22 cellular contexts compared by ENCODE assay signal in the genomic region with DNA sequence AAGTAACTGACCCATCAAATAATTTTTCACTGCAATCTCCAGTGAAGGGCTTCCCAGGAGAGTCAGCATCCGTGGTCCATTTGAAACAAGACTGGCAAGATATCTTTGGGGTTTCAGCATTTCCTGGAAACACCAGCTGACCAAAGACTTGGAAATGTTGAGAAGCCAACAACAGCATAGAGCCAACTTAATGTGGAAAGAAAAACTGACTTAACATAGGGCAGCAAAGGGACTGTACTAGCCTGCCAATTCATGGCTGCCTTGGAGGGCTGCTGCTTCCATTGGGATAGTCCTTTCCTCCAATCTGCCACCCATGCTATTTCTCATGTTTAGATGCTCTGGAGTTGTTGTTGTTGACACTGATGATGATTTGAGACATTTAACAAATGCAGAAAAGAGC.
DNase-seq lines count a peak whose midpoint lies in the region; FAIRE-seq and TF ChIP-seq lines count a peak whose summit lies in the region.
"Had no signal": no experiment of that assay in that cellular context is flagged by ENCODE, and none has a peak within 500 bp of the region (broad histone marks: within the 10 kb centered on the region; RNA-seq: fewer than 3 reads in every experiment).

No MANE protein-coding gene starts in this region.

- no peak overlapping the region for H2BK120ac ChIP-seq in trophoblast cell (ENCODE audit: insufficient read depth, low read length, poor library complexity)

- WGBS in trophoblast cell (ENCODE audit: extremely low coverage, insufficient coverage, insufficient read length) = no CpG with 5 or more reads among the region's 1 CpG
- WGBS in esophagus squamous epithelium, 2 donors = 50% methylated on average over 1 of the region's 1 CpG

- no peak for TF ChIP-seq CTCF in esophagus squamous epithelium (IDR thresholded peaks at IDR 0.05)

- H3K27me3 ChIP-seq in trophoblast cell (ENCODE audit: insufficient read depth, low read length) (no peaks in the 10 kb centered on the region), esophagus squamous epithelium (peaks cover 0 to 3% (median 0%) of the 10 kb centered on the region in 4 donors)
- no peaks in the 10 kb centered on the region for H3K27me3 ChIP-seq in CD8-positive, alpha-beta memory T cell (ENCODE audit: insufficient read depth, low read length, poor library complexity, severe bottlenecking)
- H3K27me3 ChIP-seq: BLaER1 had no signal

- H3K4me3 Mint-ChIP-seq in CD8-positive, alpha-beta memory T cell = no peak overlapping the region
- H3K4me3 Mint-ChIP-seq: CD14-positive monocyte; CD4-positive, alpha-beta memory T cell had no signal

- H3K4me3 ChIP-seq in trophoblast cell (ENCODE audit: low read depth, low read length) (no peak overlapping the region), esophagus squamous epithelium (no peak overlapping the region)
- no peak overlapping the region for H3K4me3 ChIP-seq in CD8-positive, alpha-beta memory T cell (ENCODE audit: low read length)
- H3K4me3 ChIP-seq: BLaER1 had no signal

- no peak overlapping the region for H4K8ac ChIP-seq in trophoblast cell (ENCODE audit: low read depth, low read length)

- no peak overlapping the region for H2BK5ac ChIP-seq in trophoblast cell (ENCODE audit: low read depth, low read length, poor library complexity)

- no peak for TF ChIP-seq POLR2A in esophagus squamous epithelium (IDR thresholded peaks at IDR 0.05)

- no peak overlapping the region for H3K4me2 ChIP-seq in trophoblast cell (ENCODE audit: low read length)
- H3K4me2 ChIP-seq: BLaER1 had no signal

- H2AFZ ChIP-seq in trophoblast cell (ENCODE audit: insufficient read depth, low read length, poor library complexity) = no peak overlapping the region

- H4K91ac ChIP-seq in trophoblast cell (ENCODE audit: low read depth, low read length) = no peak overlapping the region

- peaks cover 7% of the 10 kb centered on the region for H3K79me1 ChIP-seq in trophoblast cell (ENCODE audit: low read length)

- no peak overlapping the region for H3K18ac ChIP-seq in trophoblast cell (ENCODE audit: low read length)

- H2AK5ac ChIP-seq in trophoblast cell (ENCODE audit: low read length) = no peak overlapping the region

- peak overlapping the region; percentile 8 for H2BK12ac ChIP-seq in trophoblast cell (ENCODE audit: low read length)

- H3K14ac ChIP-seq in trophoblast cell (ENCODE audit: low read length) = no peak overlapping the region

- POLR2A ChIA-PET in CD8-positive, alpha-beta memory T cell (lab: Charles Lee) = no interaction called here

- FAIRE-seq in GM19239 (lab: Jason Lieb, UNC) = no peak
- FAIRE-seq: A204.1, D721Med, G401.6, GM12891 had no signal

- H3K4me1 Mint-ChIP-seq in CD8-positive, alpha-beta memory T cell = no peaks in the 10 kb centered on the region
- H3K4me1 Mint-ChIP-seq: CD14-positive monocyte; CD4-positive, alpha-beta memory T cell; CD4-positive, CD25-positive, alpha-beta regulatory T cell had no signal

- CTCF ChIA-PET in CD8-positive, alpha-beta memory T cell (lab: Charles Lee) = no interaction called here

- no peak overlapping the region for H3K9ac ChIP-seq in trophoblast cell (ENCODE audit: low read length)
- H3K9ac ChIP-seq: BLaER1 had no signal

- H3K4me1 ChIP-seq in trophoblast cell (ENCODE audit: control insufficient read depth in 1 of 2, insufficient read depth in 2 of 2, low read length in 2 of 2) (peaks cover 4 to 6% of the 10 kb centered on the region in 2 experiments), esophagus squamous epithelium (no peaks in the 10 kb centered on the region)
- H3K4me1 ChIP-seq in CD8-positive, alpha-beta memory T cell (ENCODE audit: insufficient read depth, low read length) = no peaks in the 10 kb centered on the region
- H3K4me1 ChIP-seq: BE2C, BLaER1 had no signal

- H3K27ac Mint-ChIP-seq in CD8-positive, alpha-beta memory T cell = no peak overlapping the region
- H3K27ac Mint-ChIP-seq: CD14-positive monocyte; CD4-positive, alpha-beta memory T cell; CD4-positive, CD25-positive, alpha-beta regulatory T cell had no signal

- no peak overlapping the region for H3K27ac ChIP-seq in trophoblast cell (ENCODE audit: low read depth, low read length)
- H3K27ac ChIP-seq in CD8-positive, alpha-beta memory T cell (ENCODE audit: low read depth, low read length) = no peak overlapping the region
- H3K27ac ChIP-seq in esophagus squamous epithelium = no peak overlapping the region
- H3K27ac ChIP-seq: BLaER1 had no signal

- H3K79me2 ChIP-seq in trophoblast cell (ENCODE audit: control insufficient read depth, insufficient read depth, low read length, poor library complexity) = no peaks in the 10 kb centered on the region

- H4K12ac ChIP-seq in trophoblast cell (ENCODE audit: low read depth, low read length) = no peak overlapping the region

- peaks cover 0 to 2% (median 0%) of the 10 kb centered on the region in 5 donors for H3K9me3 Mint-ChIP-seq in CD8-positive, alpha-beta memory T cell

- DNase-seq in fibroblast of peridontal ligament (ENCODE audit: extremely low read depth) = peak; percentile 6
- DNase-seq in trophoblast cell = no peak
- DNase-seq in stromal cell of bone marrow (ENCODE audit: low read depth) = peak; percentile 17
- DNase-seq in GM19239 (ENCODE audit: insufficient read length, low spot score) = no peak
- DNase-seq in CD8-positive, alpha-beta memory T cell = no peak
- DNase-seq in esophagus squamous epithelium (lab: John Stamatoyannopoulos, UW) = no peak
- DNase-seq: 8988T; ACHN; BE2C; C1 segment of cervical spinal cord; Caco-2; Calu3; CD4-positive, alpha-beta memory T cell; CD4-positive, CD25-positive, alpha-beta regulatory T cell; DMS79 treated with DMSO at 0.1 percent for 48 hours; GF-D8 had no signal

- H3K23ac ChIP-seq in trophoblast cell (ENCODE audit: low read length) = no peak overlapping the region

- H3K4ac ChIP-seq in trophoblast cell (ENCODE audit: low read depth, low read length) = no peak overlapping the region

- H3K36me3 Mint-ChIP-seq in CD8-positive, alpha-beta memory T cell = no peaks in the 10 kb centered on the region
- H3K36me3 Mint-ChIP-seq: CD14-positive monocyte; CD4-positive, alpha-beta memory T cell; CD4-positive, CD25-positive, alpha-beta regulatory T cell had no signal

- H3K36me3 ChIP-seq in trophoblast cell (ENCODE audit: control insufficient read depth in 1 of 2, insufficient read depth in 2 of 2, low read length in 2 of 2) (no peaks in the 10 kb centered on the region), esophagus squamous epithelium (no peaks in the 10 kb centered on the region)
- H3K36me3 ChIP-seq in CD8-positive, alpha-beta memory T cell (ENCODE audit: insufficient read depth, low read length) = no peaks in the 10 kb centered on the region
- H3K36me3 ChIP-seq: BE2C, BLaER1 had no signal

- intact Hi-C loops in esophagus squamous epithelium (cut with DNase I) = no loop called here

- H3K27me3 Mint-ChIP-seq in CD8-positive, alpha-beta memory T cell = peaks cover 3 to 17% of the 10 kb centered on the region in 2 donors

- no peaks in the 10 kb centered on the region for H3K9me3 ChIP-seq in trophoblast cell (ENCODE audit: insufficient read depth, low read depth, low read length)
- H3K9me3 ChIP-seq in CD8-positive, alpha-beta memory T cell (ENCODE audit: low read length) = no peaks in the 10 kb centered on the region
- no peaks in the 10 kb centered on the region for H3K9me3 ChIP-seq in esophagus squamous epithelium
- H3K9me3 ChIP-seq: BE2C, BLaER1, Caco-2 had no signal

Comparison
In these comparisons a context has a peak if more than half of its experiments do, and no peak if none do; other contexts are left out.
1. DNase-seq: peak in fibroblast of peridontal ligament (single experiment) and stromal cell of bone marrow (single experiment); none in trophoblast cell (0 of 2), GM19239 (single experiment), CD8-positive, alpha-beta memory T cell (0 of 5) and esophagus squamous epithelium (single experiment).